ENCODE assay signal across 15 cellular contexts in genomic region chr3:167507954-167508353, GRCh38.
A peak's percentile ranks its signal among the peaks of the same experiment; 100 is the strongest.
DNase-seq lines count a peak whose midpoint lies in the region; ATAC-seq and TF ChIP-seq lines count a peak whose summit lies in the region.
"Had no signal": no experiment of that assay in that cellular context is flagged by ENCODE, and none has a peak within 500 bp of the region (broad histone marks: within the 10 kb centered on the region; RNA-seq: fewer than 3 reads in every experiment).

No MANE protein-coding gene starts in this region.

- no peak for TF ChIP-seq POLR2A in GM18505 (IDR thresholded peaks at IDR 0.05; ENCODE audit: borderline replicate concordance, extremely low read depth, insufficient read depth, insufficient read length)

- DNase-seq in SKM-1 (lab: John Stamatoyannopoulos, UW; ENCODE audit: unreplicated experiment) (peak; percentile 20), DMS53 treated with DMSO at 0.1 percent for 48 hours (lab: John Stamatoyannopoulos, UW; ENCODE audit: unreplicated experiment) (no peak), GOT3 (lab: John Stamatoyannopoulos, UW) (no peak)
- DNase-seq: Calu3; CD4-positive, alpha-beta T cell; DMS53; IMR-90; NCI-H1436; NCI-H2029; NCI-H510A treated with DMSO at 0.1 percent for 48 hours; PC-9 had no signal

- ATAC-seq in GM18505 (IDR thresholded peaks at IDR 0.05; ENCODE audit: unreplicated experiment): peak; percentile 75
- ATAC-seq in GM19351 (IDR thresholded peaks at IDR 0.05; ENCODE audit: unreplicated experiment): peak; percentile 58
- ATAC-seq in HG03565 (IDR thresholded peaks at IDR 0.05; ENCODE audit: unreplicated experiment): peak; percentile 70
- no peak for ATAC-seq in GM21717 (IDR thresholded peaks at IDR 0.05; ENCODE audit: unreplicated experiment)
